Comparison of ENCODE assay signal across 14 cellular contexts in genomic region chr2:196225213-196225612, GRCh38. TPM values are rescaled to one million over a fixed set of nuclear protein-coding genes. Genes with fewer than 3 reads are reported as not detected.
DNase-seq lines count a peak whose midpoint lies in the region; ATAC-seq, FAIRE-seq and TF ChIP-seq lines count a peak whose summit lies in the region.
"Had no signal": no experiment of that assay in that cellular context is flagged by ENCODE, and none has a peak within 500 bp of the region (broad histone marks: within the 10 kb centered on the region; RNA-seq: fewer than 3 reads in every experiment).

No MANE protein-coding gene starts in this region.

- no peak overlapping the region for H3K27ac Mint-ChIP-seq in MCF 10A (ENCODE audit: low read depth, unreplicated experiment)
- H3K27ac Mint-ChIP-seq: GM23338 had no signal

- no peaks in the 10 kb centered on the region for H3K27me3 Mint-ChIP-seq in MCF 10A (ENCODE audit: insufficient read depth, unreplicated experiment)

- no peak overlapping the region for H3K4me3 Mint-ChIP-seq in MCF 10A (ENCODE audit: unreplicated experiment)
- H3K4me3 Mint-ChIP-seq: GM23338 had no signal

- no peaks in the 10 kb centered on the region for H3K36me3 Mint-ChIP-seq in MCF 10A (ENCODE audit: insufficient read depth, unreplicated experiment)

- H4K20me1 ChIP-seq in mammary epithelial cell (ENCODE audit: insufficient read depth, low read length) = no peaks in the 10 kb centered on the region

- no peak overlapping the region for H4K91ac ChIP-seq in trophoblast cell (ENCODE audit: low read depth, low read length)

- H3K14ac ChIP-seq in trophoblast cell (ENCODE audit: low read length) = no peak overlapping the region

- TF ChIP-seq CTCF in mammary epithelial cell (conservative IDR thresholded peaks at IDR 0.05 in 1 of 2, IDR thresholded peaks at IDR 0.05 in 1 of 2; ENCODE audit: extremely low read depth in 1 of 2, insufficient read depth in 1 of 2, low read depth in 1 of 2, low read length in 2 of 2) = no peak
- TF ChIP-seq CTCF in MCF 10A (IDR thresholded peaks at IDR 0.05; ENCODE audit: unreplicated experiment) = no peak
- no peak for TF ChIP-seq CTCF in epithelial cell of esophagus (IDR thresholded peaks at IDR 0.05; ENCODE audit: insufficient read depth, low read depth, low read length, missing control alignments)

- BruUV-seq in mammary epithelial cell (replicated peaks; lab: Mats Ljungman, UMichigan) = no TSS peak
- no TSS peak for BruUV-seq in MCF 10A (replicated peaks; lab: Mats Ljungman, UMichigan)

- no peak overlapping the region for H3K23ac ChIP-seq in trophoblast cell (ENCODE audit: low read length)

- CTCF ChIA-PET in mammary epithelial cell (lab: Charles Lee; ENCODE audit: low non-redundant PET) = no interaction called here
- CTCF ChIA-PET in MCF 10A (lab: Yijun Ruan, JAX) = interaction anchor here (1.0 kb wide), 1 partner anchor 11 kb away, joined by 3 read pairs; no protein-coding TSS in a partner anchor

- H3K9me3 ChIP-seq in mammary epithelial cell (replicated peaks; ENCODE audit: insufficient read depth, low read length) (no peaks in the 10 kb centered on the region), small intestine (ENCODE audit: control insufficient read depth, low read depth) (no peaks in the 10 kb centered on the region), trophoblast cell (ENCODE audit: insufficient read depth, low read depth, low read length) (no peaks in the 10 kb centered on the region)
- H3K9me3 ChIP-seq: ascending aorta had no signal

- no peak overlapping the region for H3K27ac ChIP-seq in mammary epithelial cell (ENCODE audit: insufficient read depth, low read depth, low read length)
- H3K27ac ChIP-seq in small intestine (ENCODE audit: low read depth in 1 of 2, low read length in 1 of 2) = peak overlapping the region in 1 of 2 donors; percentile 34
- no peak overlapping the region for H3K27ac ChIP-seq in trophoblast cell (ENCODE audit: low read depth, low read length)
- H3K27ac ChIP-seq: ascending aorta, HL-60 had no signal

- no peaks in the 10 kb centered on the region for H3K9me3 Mint-ChIP-seq in MCF 10A (ENCODE audit: unreplicated experiment)
- H3K9me3 Mint-ChIP-seq: GM23338 had no signal

- POLR2A ChIA-PET in MCF 10A (lab: Yijun Ruan, JAX) = no interaction called here

- H3K18ac ChIP-seq in trophoblast cell (ENCODE audit: low read length) = no peak overlapping the region

- dilution Hi-C loops in mammary epithelial cell (cut with HindIII; ENCODE audit: low sequenced_read_pairs) = no loop called here

- 0% methylated on average over 1 of the region's 1 CpG for WGBS in mammary epithelial cell (ENCODE audit: low coverage, missing lambda C conversion rate)
- WGBS in small intestine, 3 donors = 26 to 71% (median 58%) methylated on average over 1 of the region's 1 CpG
- WGBS in trophoblast cell (ENCODE audit: extremely low coverage, insufficient coverage, insufficient read length) = no CpG with 5 or more reads among the region's 1 CpG

- no peak overlapping the region for H3K4ac ChIP-seq in trophoblast cell (ENCODE audit: low read depth, low read length)

- FAIRE-seq in small intestine (lab: Jason Lieb, UNC) = no peak

- H2BK12ac ChIP-seq in trophoblast cell (ENCODE audit: low read length) = no peak overlapping the region

- H4K12ac ChIP-seq in trophoblast cell (ENCODE audit: low read depth, low read length) = no peak overlapping the region

- no peaks in the 10 kb centered on the region for H3K79me1 ChIP-seq in trophoblast cell (ENCODE audit: low read length)

- H3K79me2 ChIP-seq in mammary epithelial cell (ENCODE audit: insufficient read depth, low read length) (no peaks in the 10 kb centered on the region), trophoblast cell (ENCODE audit: control insufficient read depth, insufficient read depth, low read length, poor library complexity) (no peaks in the 10 kb centered on the region)

- H3K27me3 ChIP-seq in mammary epithelial cell (ENCODE audit: insufficient read depth, low read length) = no peaks in the 10 kb centered on the region
- no peaks in the 10 kb centered on the region for H3K27me3 ChIP-seq in small intestine (ENCODE audit: control insufficient read depth in 2 of 2, insufficient read depth in 2 of 2, low read length in 2 of 2)
- H3K27me3 ChIP-seq in trophoblast cell (ENCODE audit: insufficient read depth, low read length) = no peaks in the 10 kb centered on the region
- H3K27me3 ChIP-seq: ascending aorta had no signal

- H2AK5ac ChIP-seq in trophoblast cell (ENCODE audit: low read length) = no peak overlapping the region

- no peak overlapping the region for H2BK5ac ChIP-seq in trophoblast cell (ENCODE audit: low read depth, low read length, poor library complexity)

- intact Hi-C loops in mammary epithelial cell (cut with micrococcal nuclease) (no loop called here), MCF 10A (cut with micrococcal nuclease) (no loop called here)

- no peak overlapping the region for H3K9ac ChIP-seq in mammary epithelial cell (ENCODE audit: insufficient read depth, low read length)
- no peak overlapping the region for H3K9ac ChIP-seq in trophoblast cell (ENCODE audit: low read length)

- H2BK120ac ChIP-seq in trophoblast cell (ENCODE audit: insufficient read depth, low read length, poor library complexity) = no peak overlapping the region

- H2AFZ ChIP-seq in mammary epithelial cell (ENCODE audit: low read depth, low read length) = no peak overlapping the region
- no peak overlapping the region for H2AFZ ChIP-seq in trophoblast cell (ENCODE audit: insufficient read depth, low read length, poor library complexity)
- H2AFZ ChIP-seq: GM23338 had no signal

- no peak overlapping the region for H4K8ac ChIP-seq in trophoblast cell (ENCODE audit: low read depth, low read length)

- in situ Hi-C loops in mammary epithelial cell (cut with MboI; ENCODE audit: low sequenced_read_pairs in 2 of 2) = no loop called here

- H3K4me3 ChIP-seq in mammary epithelial cell (replicated peaks in 1 of 3; ENCODE audit: insufficient read depth in 1 of 3, low read depth in 2 of 3, low read length in 3 of 3) (no peak overlapping the region), epithelial cell of esophagus (ENCODE audit: low read length) (no peak overlapping the region), small intestine (ENCODE audit: low read depth in 1 of 2, low read length in 2 of 2) (no peak overlapping the region), trophoblast cell (ENCODE audit: low read depth, low read length) (no peak overlapping the region)
- H3K4me3 ChIP-seq: ascending aorta, GM23338 had no signal

- H3K4me1 ChIP-seq in mammary epithelial cell (ENCODE audit: insufficient read depth, low read length) (peaks cover 23% of the 10 kb centered on the region), small intestine (ENCODE audit: control insufficient read depth in 2 of 2, insufficient read depth in 1 of 2, low read depth in 1 of 2, low read length in 1 of 2) (peaks cover 0 to 2% of the 10 kb centered on the region in 2 donors), trophoblast cell (ENCODE audit: control insufficient read depth in 1 of 2, insufficient read depth in 2 of 2, low read length in 2 of 2) (no peaks in the 10 kb centered on the region)
- H3K4me1 ChIP-seq: ascending aorta had no signal

- H3K4me2 ChIP-seq in mammary epithelial cell (ENCODE audit: insufficient read depth, low read depth, low read length) (peak overlapping the region; percentile 52), trophoblast cell (ENCODE audit: low read length) (no peak overlapping the region)
- H3K4me2 ChIP-seq: GM23338 had no signal

- peak; percentile 33 for DNase-seq in mammary epithelial cell
- DNase-seq in MCF 10A (ENCODE audit: unreplicated experiment) = no peak
- DNase-seq in epithelial cell of esophagus (ENCODE audit: low read depth) = peak; percentile 51
- no peak for DNase-seq in small intestine
- no peak for DNase-seq in activated CD4-positive, alpha-beta T cell treated with anti-CD3 and anti-CD28 coated beads for 1 hour
- DNase-seq in trophoblast cell = no peak
- DNase-seq: mesenchymal stem cell, MV-4-11 had no signal

- H3K36me3 ChIP-seq in mammary epithelial cell (ENCODE audit: insufficient read depth, low read length) = no peaks in the 10 kb centered on the region
- H3K36me3 ChIP-seq in small intestine (ENCODE audit: control insufficient read depth in 2 of 2, insufficient read depth in 2 of 2, low read length in 2 of 2) = no peaks in the 10 kb centered on the region
- H3K36me3 ChIP-seq in trophoblast cell (ENCODE audit: control insufficient read depth in 1 of 2, insufficient read depth in 2 of 2, low read length in 2 of 2) = no peaks in the 10 kb centered on the region
- H3K36me3 ChIP-seq: ascending aorta had no signal

- peak; percentile 92 for ATAC-seq in SK-N-SH treated with all-trans-retinoic acid at 6 μM for 48 hours
- ATAC-seq in HG03521 (IDR thresholded peaks at IDR 0.05; ENCODE audit: unreplicated experiment) = no peak
- ATAC-seq: GM23338, Panc1 had no signal

- H3K4me1 Mint-ChIP-seq in MCF 10A (ENCODE audit: insufficient read depth, unreplicated experiment) = peaks cover 33% of the 10 kb centered on the region
- H3K4me1 Mint-ChIP-seq: GM23338 had no signal

TF ChIP-seq in SK-N-SH treated with all-trans-retinoic acid at 6 μM for 48 hours, 23 proteins besides CTCF, POLR2A, EP300 and RAD21:
- TF ChIP-seq ISL1 (CRISPR knock-in tag; IDR thresholded peaks at IDR 0.05) = no peak
- TF ChIP-seq ZFP3 (CRISPR knock-in tag; IDR thresholded peaks at IDR 0.05) = no peak
- TF ChIP-seq ZFP30 (CRISPR knock-in tag; IDR thresholded peaks at IDR 0.05) = no peak
- TF ChIP-seq TCF4 (CRISPR knock-in tag; IDR thresholded peaks at IDR 0.05; ENCODE audit: borderline replicate concordance) = no peak
- no peak for TF ChIP-seq TOX (CRISPR knock-in tag; IDR thresholded peaks at IDR 0.05; ENCODE audit: borderline replicate concordance)

RNA-seq across cellular contexts. Expression of gene STK17B, which starts 53.8 kb away (rescaled TPM):
- 10 to 100 TPM in 1 of 2 donors, 1 to 10 TPM in 1; 5.7 to 11.6 TPM for total RNA-seq in mammary epithelial cell
- polyA plus RNA-seq in mammary epithelial cell = 4.3 TPM
- polyA minus RNA-seq in mammary epithelial cell = 3.7 TPM
- 17.1 and 20.7 TPM in 2 replicates for total RNA-seq in MCF 10A (2022)
- 10 to 100 TPM in 2 of 3 donors, 1 to 10 TPM in 1; 6.7 to 27.7 (median 23.2) TPM for polyA plus RNA-seq in small intestine
- 14.5 and 15.1 TPM in 2 replicates for polyA plus RNA-seq in trophoblast cell (2013)

Comparison
In these comparisons a context has a peak if more than half of its experiments do, and no peak if none do; other contexts are left out.
1. DNase-seq: peak in mammary epithelial cell (single experiment) and epithelial cell of esophagus (single experiment); none in MCF 10A (single experiment), small intestine (single experiment), activated CD4-positive, alpha-beta T cell treated with anti-CD3 and anti-CD28 coated beads for 1 hour (single experiment) and trophoblast cell (0 of 2).